19 cellular contexts compared by ENCODE assay signal in the genomic region with DNA sequence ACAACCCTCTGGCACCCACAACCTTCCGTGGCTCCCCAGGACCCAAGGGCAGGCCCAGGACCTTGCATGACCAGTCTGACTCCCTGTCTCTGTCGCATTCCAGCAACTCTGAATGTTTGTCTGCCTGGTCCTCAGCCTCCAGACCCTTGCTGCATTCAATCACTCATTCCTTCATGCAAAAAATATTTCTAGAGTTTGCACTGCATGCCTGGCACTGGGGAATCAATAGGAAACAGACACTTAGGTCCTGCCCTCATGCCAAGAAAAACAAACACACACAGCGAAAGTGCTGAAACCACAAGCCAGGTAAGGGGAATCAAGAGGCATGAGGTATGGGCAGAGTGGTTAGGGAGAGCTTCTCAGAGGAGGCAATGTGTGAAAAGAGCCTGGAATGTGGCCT. TPM values are rescaled to one million over a fixed set of nuclear protein-coding genes. Genes with fewer than 3 reads are reported as not detected.
"Had no signal": no experiment of that assay in that cellular context is flagged by ENCODE, and none has a peak within 500 bp of the region (broad histone marks: within the 10 kb centered on the region; RNA-seq: fewer than 3 reads in every experiment).

No MANE protein-coding gene starts in this region.

RNA-seq across cellular contexts. Expression of a gene that starts 1.9 kb away (rescaled TPM):
- total RNA-seq: activated CD4-positive, alpha-beta memory T cell treated with anti-CD3 and anti-CD28 coated beads for 36 hours; activated CD4-positive, alpha-beta T cell treated with anti-CD3 and anti-CD28 coated beads for 36 hours; activated CD4-positive, alpha-beta T cell treated with anti-CD3 and anti-CD28 coated beads, Interleukin-2, amount 10 ng/mL, durations not matched to agents 24 days and 14 days; activated CD8-positive, alpha-beta memory T cell treated with anti-CD3 and anti-CD28 coated beads for 36 hours; activated CD8-positive, alpha-beta memory T cell treated with anti-CD3 and anti-CD28 coated beads, Interleukin-2, amount 10 ng/mL, durations not matched to agents 7 days and 5 days; activated CD8-positive, alpha-beta T cell treated with anti-CD3 and anti-CD28 coated beads, Interleukin-2, amount 10 ng/mL, durations not matched to agents 7 days and 5 days; activated naive CD4-positive, alpha-beta T cell treated with anti-CD3 and anti-CD28 coated beads for 36 hours; activated naive CD8-positive, alpha-beta T cell treated with anti-CD3 and anti-CD28 coated beads for 36 hours; activated T-helper 1 cell treated with anti-CD3 and anti-CD28 coated beads, Interleukin-12 subunit alpha, Interleukin-12 subunit beta, Interleukin-2, Interleukin-4 antibody, amounts not matched to agents 30 ng/mL and 10 ng/mL and 1 ng/mL, durations not matched to agents 14 hours and 24 hours and 36 hours; activated T-helper 2 cell treated with anti-CD3 and anti-CD28 coated beads, Interferon-gamma antibody, Interleukin-2, Interleukin-4, amounts not matched to agents 10 μg/mL and 5 μg/mL and 100 μg/mL, durations not matched to agents 14 hours and 24 hours and 36 hours; aorta; chondrocyte; dermis blood vessel endothelial cell; endothelial cell of umbilical vein; esophagus squamous epithelium; fibroblast of lung; fibroblast of villous mesenchyme; gastroesophageal sphincter; T-helper 17 cell had no signal
